ENCODE assay signal across 8 cellular contexts in the genomic region with DNA sequence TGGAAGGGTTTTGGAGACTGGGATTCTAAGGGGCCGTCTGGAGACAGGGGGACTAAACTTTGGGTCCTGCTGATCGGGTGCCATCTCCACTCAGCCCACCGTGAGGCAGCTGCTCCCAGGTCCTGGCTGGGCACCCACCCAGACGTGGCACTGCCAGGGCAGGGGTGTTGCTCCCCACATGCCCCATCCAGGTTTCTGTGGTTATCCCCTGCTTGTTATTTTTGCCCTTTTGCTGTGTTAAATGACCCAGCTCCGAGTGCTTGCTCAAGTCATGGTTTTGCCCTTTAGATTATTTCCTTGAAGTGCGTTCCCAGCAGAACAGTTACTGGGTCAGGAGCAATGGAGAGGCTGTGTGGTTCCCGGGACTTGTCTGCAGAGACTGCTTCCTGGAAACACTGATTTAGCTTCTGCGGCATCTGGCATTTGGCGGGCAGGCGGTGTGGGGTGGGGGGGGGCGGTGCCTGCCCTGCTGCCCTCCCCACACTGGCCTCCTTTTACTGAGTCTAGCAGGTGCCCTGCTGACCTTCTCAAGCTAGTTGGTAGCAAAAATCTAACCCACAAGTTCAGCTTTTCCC. TPM values are rescaled to one million over a fixed set of nuclear protein-coding genes. Genes with fewer than 3 reads are reported as not detected.
DNase-seq lines count a peak whose midpoint lies in the region; ATAC-seq and TF ChIP-seq lines count a peak whose summit lies in the region.

No MANE protein-coding gene starts in this region.

- no peaks in the 10 kb centered on the region for H3K9me3 ChIP-seq in duodenal mucosa (ENCODE audit: control insufficient read depth in 1 of 2, low read length in 2 of 2)
- H3K9me3 ChIP-seq in naive thymus-derived CD4-positive, alpha-beta T cell (ENCODE audit: control insufficient read depth in 2 of 3, low read length in 3 of 3), result no peaks in the 10 kb centered on the region
- no peaks in the 10 kb centered on the region for H3K9me3 ChIP-seq in upper lobe of left lung

- H3K27me3 ChIP-seq in duodenal mucosa (ENCODE audit: control insufficient read depth in 1 of 2, insufficient read depth in 2 of 2, low read length in 2 of 2) (no peaks in the 10 kb centered on the region), upper lobe of left lung (no peaks in the 10 kb centered on the region)
- H3K27me3 ChIP-seq in naive thymus-derived CD4-positive, alpha-beta T cell (ENCODE audit: control insufficient read depth in 2 of 2, insufficient read depth in 2 of 2, low read length in 2 of 2), result no peaks in the 10 kb centered on the region

- no peaks in the 10 kb centered on the region for H3K27me3 Mint-ChIP-seq in activated naive CD4-positive, alpha-beta T cell treated with anti-CD3 and anti-CD28 coated beads for 36 hours (ENCODE audit: low read depth)
- H3K27me3 Mint-ChIP-seq in activated naive CD4-positive, alpha-beta T cell treated with anti-CD3 and anti-CD28 coated beads, Interleukin-2, amount 10 ng/mL, durations not matched to agents 7 days and 5 days, result no peaks in the 10 kb centered on the region
- H3K27me3 Mint-ChIP-seq in naive thymus-derived CD4-positive, alpha-beta T cell, result no peaks in the 10 kb centered on the region

- H3K36me3 ChIP-seq in duodenal mucosa (ENCODE audit: control insufficient read depth in 1 of 2, insufficient read depth in 2 of 2, low read length in 2 of 2) (peaks cover 0 to 4% of the 10 kb centered on the region in 2 donors), upper lobe of left lung (no peaks in the 10 kb centered on the region)
- peaks cover 0 to 8% (median 0%) of the 10 kb centered on the region in 3 experiments for H3K36me3 ChIP-seq in naive thymus-derived CD4-positive, alpha-beta T cell (ENCODE audit: control insufficient read depth in 2 of 3, insufficient read depth in 3 of 3, low read length in 3 of 3)

- peak overlapping the region; percentile 51 to 88 for H3K9ac ChIP-seq in duodenal mucosa (ENCODE audit: low read depth in 1 of 2, low read length in 2 of 2)

- ATAC-seq in naive thymus-derived CD4-positive, alpha-beta T cell, result no peak
- ATAC-seq in upper lobe of left lung (ENCODE audit: low FRiP score in 2 of 2), result no peak

- DNase-seq in activated naive CD4-positive, alpha-beta T cell treated with anti-CD3 and anti-CD28 coated beads for 36 hours, result no peak
- DNase-seq in activated naive CD4-positive, alpha-beta T cell treated with anti-CD3 and anti-CD28 coated beads, Interleukin-2, amount 10 ng/mL, durations not matched to agents 7 days and 5 days, result no peak
- no peak for DNase-seq in naive thymus-derived CD4-positive, alpha-beta T cell
- DNase-seq in upper lobe of left lung, result peak; percentile 74 to 76
- DNase-seq in NCI-H69 (lab: John Stamatoyannopoulos, UW), result no peak
- DNase-seq in H4 (ENCODE audit: low spot score), result no peak
- DNase-seq in NAMALWA (ENCODE audit: low spot score), result no peak

- no peak for TF ChIP-seq CTCF in upper lobe of left lung (IDR thresholded peaks at IDR 0.05)

- POLR2A ChIA-PET in naive thymus-derived CD4-positive, alpha-beta T cell (lab: Charles Lee), result interaction anchor here (0.5 kb wide), 1 partner anchor 114 kb away, joined by 3 read pairs; no protein-coding TSS in a partner anchor

- H3K27ac ChIP-seq in duodenal mucosa (ENCODE audit: low read depth, low read length) (peak overlapping the region; percentile 63), upper lobe of left lung (peak overlapping the region; percentile 99 to 100 (median 100))
- peak overlapping the region; percentile 24 for H3K27ac ChIP-seq in naive thymus-derived CD4-positive, alpha-beta T cell (ENCODE audit: low read depth, low read length)

- TF ChIP-seq EP300 in upper lobe of left lung (IDR thresholded peaks at IDR 0.05), result peak in 1 of 4 donors; percentile 58

- no peaks in the 10 kb centered on the region for H3K9me3 Mint-ChIP-seq in activated naive CD4-positive, alpha-beta T cell treated with anti-CD3 and anti-CD28 coated beads for 36 hours
- H3K9me3 Mint-ChIP-seq in activated naive CD4-positive, alpha-beta T cell treated with anti-CD3 and anti-CD28 coated beads, Interleukin-2, amount 10 ng/mL, durations not matched to agents 7 days and 5 days, result no peaks in the 10 kb centered on the region
- no peaks in the 10 kb centered on the region for H3K9me3 Mint-ChIP-seq in naive thymus-derived CD4-positive, alpha-beta T cell

- intact Hi-C loops in activated naive CD4-positive, alpha-beta T cell treated with anti-CD3 and anti-CD28 coated beads for 36 hours (cut with micrococcal nuclease), result loop anchor here (5.0 kb wide), 1 partner anchor 125 kb away; no protein-coding TSS in a partner anchor
- intact Hi-C loops in naive thymus-derived CD4-positive, alpha-beta T cell (cut with micrococcal nuclease), result loop anchor here in 1 of 2 donors (5.0 kb wide), 2 partner anchors 200 to 470 kb away; a partner anchor contains a TSS

- TF ChIP-seq POLR2A in upper lobe of left lung (IDR thresholded peaks at IDR 0.05), result peak in 1 of 4 donors; percentile 24

- H3K4me3 ChIP-seq in duodenal mucosa (ENCODE audit: low read depth in 1 of 2, low read length in 2 of 2) (peak overlapping the region; percentile 34 to 58), upper lobe of left lung (peak overlapping the region in 1 of 4 donors; percentile 84)
- no peak overlapping the region for H3K4me3 ChIP-seq in naive thymus-derived CD4-positive, alpha-beta T cell (ENCODE audit: low read length)

- H3K4me3 Mint-ChIP-seq in activated naive CD4-positive, alpha-beta T cell treated with anti-CD3 and anti-CD28 coated beads for 36 hours, result peak overlapping the region; percentile 29
- no peak overlapping the region for H3K4me3 Mint-ChIP-seq in activated naive CD4-positive, alpha-beta T cell treated with anti-CD3 and anti-CD28 coated beads, Interleukin-2, amount 10 ng/mL, durations not matched to agents 7 days and 5 days
- peak overlapping the region in 7 of 10 donors; percentile 36 to 96 (median 70) for H3K4me3 Mint-ChIP-seq in naive thymus-derived CD4-positive, alpha-beta T cell

- H3K36me3 Mint-ChIP-seq in activated naive CD4-positive, alpha-beta T cell treated with anti-CD3 and anti-CD28 coated beads for 36 hours (ENCODE audit: low read depth), result no peaks in the 10 kb centered on the region
- peaks cover 8% of the 10 kb centered on the region for H3K36me3 Mint-ChIP-seq in activated naive CD4-positive, alpha-beta T cell treated with anti-CD3 and anti-CD28 coated beads, Interleukin-2, amount 10 ng/mL, durations not matched to agents 7 days and 5 days
- H3K36me3 Mint-ChIP-seq in naive thymus-derived CD4-positive, alpha-beta T cell, result peaks cover 0 to 9% (median 2%) of the 10 kb centered on the region in 5 donors

- H3K4me1 ChIP-seq in duodenal mucosa (ENCODE audit: control insufficient read depth in 1 of 2, insufficient read depth in 2 of 2, low read length in 2 of 2) (peaks cover 25 to 26% of the 10 kb centered on the region in 2 donors), upper lobe of left lung (peaks cover 58 to 71% (median 65%) of the 10 kb centered on the region in 4 donors)
- peaks cover 7 to 8% of the 10 kb centered on the region in 2 donors for H3K4me1 ChIP-seq in naive thymus-derived CD4-positive, alpha-beta T cell (ENCODE audit: control insufficient read depth in 2 of 2, insufficient read depth in 2 of 2, low read length in 2 of 2)

- CTCF ChIA-PET in activated naive CD4-positive, alpha-beta T cell treated with anti-CD3 and anti-CD28 coated beads for 36 hours (lab: Charles Lee), result interaction anchor here (0.6 to 6.6 kb wide), 3 partner anchors 38 to 139 kb away, joined by 3 to 41 read pairs (median 3); no protein-coding TSS in a partner anchor
- CTCF ChIA-PET in activated naive CD4-positive, alpha-beta T cell treated with anti-CD3 and anti-CD28 coated beads, Interleukin-2, amount 10 ng/mL, durations not matched to agents 7 days and 5 days (lab: Charles Lee), result interaction anchor here (0.8 kb wide), 1 partner anchor 20 kb away, joined by 3 read pairs; no protein-coding TSS in a partner anchor
- CTCF ChIA-PET in naive thymus-derived CD4-positive, alpha-beta T cell (lab: Charles Lee), result interaction anchor here (0.6 kb wide), 2 partner anchors 217 to 736 kb away, joined by 3 read pairs; no protein-coding TSS in a partner anchor

- WGBS in upper lobe of left lung, 2 donors, result 18 to 33% methylated on average over 7 to 11 of the region's 11 CpGs

- peak overlapping the region; percentile 78 for H3K27ac Mint-ChIP-seq in activated naive CD4-positive, alpha-beta T cell treated with anti-CD3 and anti-CD28 coated beads for 36 hours
- H3K27ac Mint-ChIP-seq in activated naive CD4-positive, alpha-beta T cell treated with anti-CD3 and anti-CD28 coated beads, Interleukin-2, amount 10 ng/mL, durations not matched to agents 7 days and 5 days, result no peak overlapping the region
- H3K27ac Mint-ChIP-seq in naive thymus-derived CD4-positive, alpha-beta T cell, result peak overlapping the region in 6 of 9 donors; percentile 36 to 90 (median 62)

- H3K4me1 Mint-ChIP-seq in activated naive CD4-positive, alpha-beta T cell treated with anti-CD3 and anti-CD28 coated beads for 36 hours (ENCODE audit: low read depth), result peaks cover 36% of the 10 kb centered on the region
- peaks cover 41% of the 10 kb centered on the region for H3K4me1 Mint-ChIP-seq in activated naive CD4-positive, alpha-beta T cell treated with anti-CD3 and anti-CD28 coated beads, Interleukin-2, amount 10 ng/mL, durations not matched to agents 7 days and 5 days
- H3K4me1 Mint-ChIP-seq in naive thymus-derived CD4-positive, alpha-beta T cell, result peaks cover 26 to 53% (median 41%) of the 10 kb centered on the region in 7 donors

RNA-seq across cellular contexts. Expression of a gene that starts 1.9 kb away (rescaled TPM):
- total RNA-seq in activated naive CD4-positive, alpha-beta T cell treated with anti-CD3 and anti-CD28 coated beads for 36 hours, result 10 to 100 TPM; 61.9 to 69.6 TPM
- 100 to 1,000 TPM in 3 of 5 experiments, 10 to 100 TPM in 2; 77.4 to 113 (median 103) TPM for total RNA-seq in naive thymus-derived CD4-positive, alpha-beta T cell
- 10 to 100 TPM; 53.1 to 63.8 TPM for polyA plus RNA-seq in naive thymus-derived CD4-positive, alpha-beta T cell
- total RNA-seq in upper lobe of left lung, result 100 to 1,000 TPM in 4 of 6 donors, 10 to 100 TPM in 2; 55.0 to 158 (median 130) TPM
- 9.9 and 11.8 TPM in 2 replicates for total RNA-seq in H4 (2014; rRNA removed; shearing (Covaris generic))

RNA-seq across cellular contexts. Expression of a gene that starts 21.0 kb away (rescaled TPM):
- 10 to 100 TPM in 1 of 2 experiments, 1 to 10 TPM in 1; 9.2 to 10.3 TPM for total RNA-seq in activated naive CD4-positive, alpha-beta T cell treated with anti-CD3 and anti-CD28 coated beads for 36 hours
- 10 to 100 TPM; 18.0 to 42.1 (median 23.4) TPM for total RNA-seq in naive thymus-derived CD4-positive, alpha-beta T cell
- 10 to 100 TPM; 23.2 to 41.4 TPM for polyA plus RNA-seq in naive thymus-derived CD4-positive, alpha-beta T cell
- total RNA-seq in upper lobe of left lung, result 100 to 1,000 TPM in 3 of 6 donors, 10 to 100 TPM in 3; 72.2 to 266 (median 111) TPM
- total RNA-seq in H4 (2014; rRNA removed; shearing (Covaris generic)), result 28.0 and 30.6 TPM in 2 replicates

RNA-seq across cellular contexts. Expression of a gene that starts 28.1 kb away (rescaled TPM):
- not detected for total RNA-seq in activated naive CD4-positive, alpha-beta T cell treated with anti-CD3 and anti-CD28 coated beads for 36 hours
- total RNA-seq in naive thymus-derived CD4-positive, alpha-beta T cell, result 1 to 10 TPM in 1 of 5 experiments, not detected in 4; 1.1 TPM
- polyA plus RNA-seq in naive thymus-derived CD4-positive, alpha-beta T cell, result not detected
- total RNA-seq in upper lobe of left lung, result 10 to 100 TPM in 4 of 6 donors, 1 to 10 TPM in 1, not detected in 1; 1.8 to 27.7 (median 13.4) TPM
- total RNA-seq in H4 (2014; rRNA removed; shearing (Covaris generic)), result 0.19 TPM in 1 of 2 replicates, not detected in the other

RNA-seq across cellular contexts. Expression of a gene that starts 49.0 kb away (rescaled TPM):
- under 1 TPM; 0.17 to 0.36 TPM for total RNA-seq in activated naive CD4-positive, alpha-beta T cell treated with anti-CD3 and anti-CD28 coated beads for 36 hours
- total RNA-seq in naive thymus-derived CD4-positive, alpha-beta T cell, result 1 to 10 TPM; 1.3 to 4.4 (median 1.8) TPM
- under 1 TPM; 0.52 to 0.72 TPM for polyA plus RNA-seq in naive thymus-derived CD4-positive, alpha-beta T cell
- 100 to 1,000 TPM in 1 of 6 donors, 10 to 100 TPM in 5; 27.7 to 109 (median 56.9) TPM for total RNA-seq in upper lobe of left lung
- total RNA-seq in H4 (2014; rRNA removed; shearing (Covaris generic)), result 0.04 and 0.12 TPM in 2 replicates

RNA-seq across cellular contexts. Expression of a gene that starts 52.7 kb away (rescaled TPM):
- 100 to 1,000 TPM; 151 to 169 TPM for total RNA-seq in activated naive CD4-positive, alpha-beta T cell treated with anti-CD3 and anti-CD28 coated beads for 36 hours
- 100 to 1,000 TPM; 175 to 280 (median 272) TPM for total RNA-seq in naive thymus-derived CD4-positive, alpha-beta T cell
- polyA plus RNA-seq in naive thymus-derived CD4-positive, alpha-beta T cell, result 100 to 1,000 TPM; 210 to 378 TPM
- 100 to 1,000 TPM in 5 of 6 donors, 10 to 100 TPM in 1; 95.2 to 188 (median 149) TPM for total RNA-seq in upper lobe of left lung
- total RNA-seq in H4 (2014; rRNA removed; shearing (Covaris generic)), result 60.8 and 75.1 TPM in 2 replicates

Comparison
In these comparisons a context has a peak if more than half of its experiments do, and no peak if none do; other contexts are left out.
1. DNase-seq: peak in upper lobe of left lung (2 of 2); none in activated naive CD4-positive, alpha-beta T cell treated with anti-CD3 and anti-CD28 coated beads for 36 hours (single experiment), activated naive CD4-positive, alpha-beta T cell treated with anti-CD3 and anti-CD28 coated beads, Interleukin-2, amount 10 ng/mL, durations not matched to agents 7 days and 5 days (single experiment), naive thymus-derived CD4-positive, alpha-beta T cell (0 of 9), NCI-H69 (single experiment), H4 (single experiment) and NAMALWA (single experiment).
2. H3K27ac ChIP-seq: peak in every context shown above with its lines; median percentile 100 in upper lobe of left lung; 63 in duodenal mucosa; 24 in naive thymus-derived CD4-positive, alpha-beta T cell.